ENCODE assay signal across 1 cellular context in genomic region chr9:127568618-127568970, GRCh38.
TF ChIP-seq lines count a peak whose summit lies in the region.

No MANE protein-coding gene starts in this region.

TF ChIP-seq in K562, 482 proteins besides CTCF, POLR2A, EP300 and RAD21 (continued from another document and continues in another):
- TF ChIP-seq E2F6 (IDR thresholded peaks at IDR 0.05; ENCODE audit: borderline replicate concordance in 1 of 2, extremely low read depth in 1 of 2, insufficient read depth in 1 of 2, insufficient read length in 1 of 2, low read depth in 1 of 2, low read length in 1 of 2, poor library complexity in 1 of 2, severe bottlenecking in 1 of 2) = peak; percentile 45 to 82
- TF ChIP-seq POLR2G (IDR thresholded peaks at IDR 0.05; ENCODE audit: low read depth, low read length) = 0 out of 2 replicates have a peak, but pooled peaks have one; percentile 5
- peak; percentile 79 for TF ChIP-seq THAP12 (CRISPR knock-in tag; IDR thresholded peaks at IDR 0.05)
- TF ChIP-seq ESRRB (CRISPR knock-in tag; IDR thresholded peaks at IDR 0.05; ENCODE audit: borderline replicate concordance) = no peak
- TF ChIP-seq NR2C1 (IDR thresholded peaks at IDR 0.05) = no peak
- TF ChIP-seq NR2C1 (tag; IDR thresholded peaks at IDR 0.05) = no peak
- peak; percentile 10 for TF ChIP-seq ARID4B (CRISPR knock-in tag; IDR thresholded peaks at IDR 0.05)
- TF ChIP-seq PRPF4 (IDR thresholded peaks at IDR 0.05; ENCODE audit: insufficient read depth, low read depth, low read length, poor library complexity, severe bottlenecking) = no peak
- TF ChIP-seq KLF13 (tag; IDR thresholded peaks at IDR 0.05; ENCODE audit: borderline replicate concordance, low read depth) = 0 out of 2 replicates have a peak, but pooled peaks have one; percentile 28
- TF ChIP-seq ZBTB40 (IDR thresholded peaks at IDR 0.05) = no peak
- TF ChIP-seq ZBTB40 (CRISPR knock-in tag; IDR thresholded peaks at IDR 0.05) = no peak
- no peak for TF ChIP-seq HNRNPH1 (optimal IDR thresholded peaks at IDR 0.05; ENCODE audit: low read depth, low read length)
- TF ChIP-seq GABPB2 (CRISPR knock-in tag; conservative IDR thresholded peaks at IDR 0.05) = no peak
- peak; percentile 76 for TF ChIP-seq SMAD4 (CRISPR knock-in tag; conservative IDR thresholded peaks at IDR 0.05)
- peak; percentile 23 for TF ChIP-seq SAP30 (IDR thresholded peaks at IDR 0.05; ENCODE audit: borderline replicate concordance, insufficient read depth, low read depth, low read length, poor library complexity, severe bottlenecking)
- TF ChIP-seq SPI1 (IDR thresholded peaks at IDR 0.05; ENCODE audit: borderline replicate concordance, low read depth, low read length) = no peak
- 0 out of 2 replicates have a peak, but pooled peaks have one; percentile 57 for TF ChIP-seq SIN3B (IDR thresholded peaks at IDR 0.05; ENCODE audit: low read depth)
- TF ChIP-seq TAF1 (IDR thresholded peaks at IDR 0.05; ENCODE audit: control insufficient read depth, extremely low read depth, insufficient read depth, low read length, severe bottlenecking) = no peak
- no peak for TF ChIP-seq GTF2F1 (IDR thresholded peaks at IDR 0.05; ENCODE audit: low read depth, low read length)
- no peak for TF ChIP-seq CREB5 (CRISPR knock-in tag; IDR thresholded peaks at IDR 0.05)
- TF ChIP-seq L3MBTL2 (IDR thresholded peaks at IDR 0.05) = peak; percentile 81
- no peak for TF ChIP-seq MAX (CRISPR knock-in tag; IDR thresholded peaks at IDR 0.05)
- no peak; the same call in 1 of the 2 replicates for TF ChIP-seq SP1 (CRISPR knock-in tag; IDR thresholded peaks at IDR 0.05)
- no peak for TF ChIP-seq SMARCC2 (IDR thresholded peaks at IDR 0.05; ENCODE audit: low read depth)
- no peak for TF ChIP-seq RCOR1 (IDR thresholded peaks at IDR 0.05; ENCODE audit: borderline replicate concordance in 1 of 2, low read depth in 2 of 2, low read length in 2 of 2)
- TF ChIP-seq ZNF263 (CRISPR knock-in tag; IDR thresholded peaks at IDR 0.05; ENCODE audit: borderline replicate concordance) = no peak
- TF ChIP-seq MTA3 (IDR thresholded peaks at IDR 0.05; ENCODE audit: borderline replicate concordance) = no peak
- no peak for TF ChIP-seq TAL1 (IDR thresholded peaks at IDR 0.05)
- TF ChIP-seq SIN3A (IDR thresholded peaks at IDR 0.05; ENCODE audit: borderline replicate concordance in 2 of 2, control insufficient read depth in 1 of 2, low read depth in 2 of 2, low read length in 2 of 2) = peak in 1 of 2 experiments; percentile 28; a peak in 1 of 4 replicates
- TF ChIP-seq NR0B1 (IDR thresholded peaks at IDR 0.05; ENCODE audit: partially characterized antibody) = no peak
- no peak for TF ChIP-seq ZNF77 (CRISPR knock-in tag; IDR thresholded peaks at IDR 0.05)
- no peak for TF ChIP-seq SMAD1 (IDR thresholded peaks at IDR 0.05; ENCODE audit: low read depth, low read length, partially characterized antibody)
- peak; percentile 3; the same call in 1 of the 2 replicates for TF ChIP-seq ZFX (CRISPR knock-in tag; IDR thresholded peaks at IDR 0.05)
